12 cellular contexts compared by ENCODE assay signal in genomic region chr20:1474817-1475603, GRCh38. TPM values are rescaled to one million over a fixed set of nuclear protein-coding genes. Genes with fewer than 3 reads are reported as not detected.
DNase-seq lines count a peak whose midpoint lies in the region; ATAC-seq and TF ChIP-seq lines count a peak whose summit lies in the region.
"Had no signal": no experiment of that assay in that cellular context is flagged by ENCODE, and none has a peak within 500 bp of the region (broad histone marks: within the 10 kb centered on the region; RNA-seq: fewer than 3 reads in every experiment).

No MANE protein-coding gene starts in this region.

- TF ChIP-seq POLR2A in esophagus squamous epithelium (IDR thresholded peaks at IDR 0.05): no peak

- no peaks in the 10 kb centered on the region for H3K27me3 Mint-ChIP-seq in Calu3 (ENCODE audit: unreplicated experiment)

- intact Hi-C loops in Calu3 (cut with micrococcal nuclease; ENCODE audit: unreplicated experiment): no loop called here
- intact Hi-C loops in esophagus squamous epithelium (cut with DNase I): no loop called here

- H3K36me3 ChIP-seq in HEK293 (ENCODE audit: control insufficient read depth in 2 of 2, insufficient read depth in 1 of 2, low read length in 2 of 2): no peaks in the 10 kb centered on the region
- H3K36me3 ChIP-seq in esophagus squamous epithelium: no peaks in the 10 kb centered on the region

- no peak for ATAC-seq in HG03457 (IDR thresholded peaks at IDR 0.05; ENCODE audit: unreplicated experiment)
- ATAC-seq: mucosa of descending colon had no signal

- H3K4me3 ChIP-seq in HEK293 (ENCODE audit: low read depth, low read length): no peak overlapping the region
- H3K4me3 ChIP-seq in esophagus squamous epithelium: no peak overlapping the region
- H3K4me3 ChIP-seq: mucosa of descending colon, SK-N-MC had no signal

- BruUV-seq in Calu3 (replicated peaks; lab: Mats Ljungman, UMichigan): no TSS peak

- H3K9me3 ChIP-seq in HEK293 (ENCODE audit: control insufficient read depth, insufficient read depth, low read depth, low read length) (no peaks in the 10 kb centered on the region), esophagus squamous epithelium (no peaks in the 10 kb centered on the region)
- H3K9me3 ChIP-seq: mucosa of descending colon had no signal

- H3K27ac ChIP-seq in HEK293 (ENCODE audit: extremely low read depth, low read depth, low read length) (no peak overlapping the region), esophagus squamous epithelium (peak overlapping the region; percentile 21 to 62 (median 34))
- H3K27ac ChIP-seq: SK-N-MC had no signal

- POLR2A ChIA-PET in HEK293 (lab: Yijun Ruan, JAX): no interaction called here

- H3K36me3 Mint-ChIP-seq in Calu3 (ENCODE audit: insufficient read depth, unreplicated experiment): peaks cover under 1% of the 10 kb centered on the region
- H3K36me3 Mint-ChIP-seq: activated naive CD8-positive, alpha-beta T cell treated with anti-CD3 and anti-CD28 coated beads for 36 hours had no signal

- peaks cover 42% of the 10 kb centered on the region for H3K4me1 Mint-ChIP-seq in Calu3 (ENCODE audit: low read depth, unreplicated experiment)
- H3K4me1 Mint-ChIP-seq: activated naive CD8-positive, alpha-beta T cell treated with anti-CD3 and anti-CD28 coated beads for 36 hours had no signal

- DNase-seq in Calu3 (peak; percentile 36), SK-MEL-5 (ENCODE audit: low read depth, low spot score) (peak; percentile 20), esophagus squamous epithelium (lab: John Stamatoyannopoulos, UW) (no peak), 8988T (no peak), NCI-H2196 treated with DMSO at 0.1 percent for 48 hours (lab: John Stamatoyannopoulos, UW; ENCODE audit: unreplicated experiment) (no peak), COLO829 (ENCODE audit: low spot score) (no peak)
- DNase-seq: activated naive CD8-positive, alpha-beta T cell treated with anti-CD3 and anti-CD28 coated beads for 36 hours; mucosa of descending colon; NCI-H2171 had no signal

- TF ChIP-seq CTCF in Calu3 (IDR thresholded peaks at IDR 0.05; ENCODE audit: unreplicated experiment) (no peak), HEK293 (tag by site-specific recombination; IDR thresholded peaks at IDR 0.05) (0 out of 2 replicates have a peak, but pooled peaks have one; percentile 20), esophagus squamous epithelium (IDR thresholded peaks at IDR 0.05) (peak in 5 of 6 experiments; percentile 14 to 79 (median 25))

- WGBS in esophagus squamous epithelium, 2 donors: 25 to 58% methylated on average over 4 of the region's 4 CpGs

- CTCF ChIA-PET in Calu3 (lab: Charles Lee) (interaction anchor here (3.7 kb wide), 1 partner anchor 28 kb away, joined by 24 read pairs; no protein-coding TSS in a partner anchor), HEK293 (lab: Yijun Ruan, JAX) (interaction anchor here (4.3 kb wide), 1 partner anchor 29 kb away, joined by 28 read pairs; no protein-coding TSS in a partner anchor)

- H3K27ac Mint-ChIP-seq in Calu3 (ENCODE audit: unreplicated experiment): peak overlapping the region; percentile 5
- H3K27ac Mint-ChIP-seq: activated naive CD8-positive, alpha-beta T cell treated with anti-CD3 and anti-CD28 coated beads for 36 hours had no signal

- no peaks in the 10 kb centered on the region for H3K9me3 Mint-ChIP-seq in Calu3 (ENCODE audit: low read depth, unreplicated experiment)
- H3K9me3 Mint-ChIP-seq: activated naive CD8-positive, alpha-beta T cell treated with anti-CD3 and anti-CD28 coated beads for 36 hours had no signal

- H3K4me1 ChIP-seq in HEK293 (ENCODE audit: control insufficient read depth, insufficient read depth, low read length): no peaks in the 10 kb centered on the region
- H3K4me1 ChIP-seq in esophagus squamous epithelium: peaks cover 4 to 73% (median 25%) of the 10 kb centered on the region in 3 donors

- in situ Hi-C loops in SK-MEL-5 (cut with HindIII; ENCODE audit: low pct_unique_long_range_greater_than_20kb, low sequenced_read_pairs): no loop called here

- H3K4me3 Mint-ChIP-seq in Calu3 (ENCODE audit: low read depth, unreplicated experiment): no peak overlapping the region
- H3K4me3 Mint-ChIP-seq: activated naive CD8-positive, alpha-beta T cell treated with anti-CD3 and anti-CD28 coated beads for 36 hours had no signal

- H3K27me3 ChIP-seq in esophagus squamous epithelium: no peaks in the 10 kb centered on the region

TF ChIP-seq in HEK293, 187 proteins besides CTCF, POLR2A, EP300 and RAD21:
- TF ChIP-seq ZNF585B (tag by site-specific recombination; IDR thresholded peaks at IDR 0.05) (no peak), ZNF223 (tag by site-specific recombination; IDR thresholded peaks at IDR 0.05) (no peak)

RNA-seq across cellular contexts. Expression of gene NSFL1C, which starts 8.4 kb away (rescaled TPM):
- 81.0 and 86.3 TPM in 2 replicates for total RNA-seq in Calu3 (2022)
- total RNA-seq in SK-MEL-5 (2014; rRNA removed; shearing (Covaris generic)): 31.1 and 33.3 TPM in 2 replicates
- 54.6 and 78.6 TPM in 2 replicates for polyA plus RNA-seq in SK-MEL-5 (2015; cell fraction: cytosol; rRNA removed)
- polyA plus RNA-seq in SK-MEL-5 (2015; cell fraction: nucleus; rRNA removed): 113 and 129 TPM in 2 replicates
- 10 to 100 TPM; 41.5 to 65.6 (median 59.3) TPM for total RNA-seq in esophagus squamous epithelium

RNA-seq across cellular contexts. Expression of gene SIRPB2, which starts 16.2 kb away (rescaled TPM):
- total RNA-seq in Calu3 (2022) (0.57 and 1.1 TPM in 2 replicates), esophagus squamous epithelium (1 to 10 TPM; 1.2 to 5.9 (median 1.9) TPM)
- not detected in 2 replicates for total RNA-seq in SK-MEL-5 (2014; rRNA removed; shearing (Covaris generic))
- polyA plus RNA-seq in SK-MEL-5 (2015; cell fraction: cytosol; rRNA removed): not detected in 2 replicates
- not detected in 2 replicates for polyA plus RNA-seq in SK-MEL-5 (2015; cell fraction: nucleus; rRNA removed)
- total RNA-seq: activated naive CD8-positive, alpha-beta T cell treated with anti-CD3 and anti-CD28 coated beads for 36 hours had no signal

Comparison
In these comparisons a context has a peak if more than half of its experiments do, and no peak if none do; other contexts are left out.
1. DNase-seq: peak in Calu3 (single experiment) and SK-MEL-5 (single experiment); none in esophagus squamous epithelium (single experiment), 8988T (single experiment), NCI-H2196 treated with DMSO at 0.1 percent for 48 hours (single experiment) and COLO829 (single experiment).